In genomic region chr17:79205688-79206205, GRCh38 we compare ENCODE assay signal across 18 cellular contexts.
"Had no signal": no experiment of that assay in that cellular context is flagged by ENCODE, and none has a peak within 500 bp of the region (broad histone marks: within the 10 kb centered on the region; RNA-seq: fewer than 3 reads in every experiment).

No MANE protein-coding gene starts in this region.

- FAIRE-seq: kidney, pancreas had no signal

- H3K27ac ChIP-seq: hepatocyte, pancreas, tibial artery, upper lobe of left lung, vagina had no signal

- DNase-seq: effector memory CD8-positive, alpha-beta T cell; foreskin melanocyte; head of caudate nucleus; kidney; left colon; left ventricle myocardium superior; mesendoderm; naive B cell; occipital lobe; pancreas; right cardiac atrium; stimulated activated CD4-positive, alpha-beta T cell treated with anti-CD3 and anti-CD28 coated beads, Interleukin-4, amount 100 ng/mL, for 1 hour; stimulated activated CD8-positive, alpha-beta memory T cell treated with anti-CD3 and anti-CD28 coated beads, Interleukin-4, amount 100 ng/mL, for 48 hours; tibial artery; upper lobe of left lung had no signal

- H3K4me3 ChIP-seq: hepatocyte, lung, pancreas, tibial artery, upper lobe of left lung, vagina had no signal
